In genomic region chr4:101328063-101328602, GRCh38 we compare ENCODE assay signal across 10 cellular contexts. TPM values are rescaled to one million over a fixed set of nuclear protein-coding genes. Genes with fewer than 3 reads are reported as not detected.
DNase-seq lines count a peak whose midpoint lies in the region; ATAC-seq, FAIRE-seq and TF ChIP-seq lines count a peak whose summit lies in the region.
"Had no signal": no experiment of that assay in that cellular context is flagged by ENCODE, and none has a peak within 500 bp of the region (broad histone marks: within the 10 kb centered on the region; RNA-seq: fewer than 3 reads in every experiment).

No MANE protein-coding gene starts in this region.

- H3K4me3 ChIP-seq in A549 = no peak overlapping the region

- H3K4me1 Mint-ChIP-seq in T-helper 2 cell treated with Interferon-gamma antibody and Interleukin-4, amounts not matched to agents 5 μg/mL and 100 μg/mL, for 36 hours (ENCODE audit: low read depth) = peaks cover 30% of the 10 kb centered on the region

- H3K27me3 Mint-ChIP-seq in T-helper 2 cell treated with Interferon-gamma antibody and Interleukin-4, amounts not matched to agents 5 μg/mL and 100 μg/mL, for 36 hours (ENCODE audit: low read depth) = peaks cover 13% of the 10 kb centered on the region

- 84% methylated on average over 4 of the region's 4 CpGs for WGBS in A549 (ENCODE audit: missing lambda C conversion rate)

- POLR2A ChIA-PET in A549 (lab: Yijun Ruan, JAX) = interaction anchor here (0.6 kb wide), 1 partner anchor 281 kb away, joined by 4 read pairs; no protein-coding TSS in a partner anchor

- no peak for TF ChIP-seq POLR2A in A549 (IDR thresholded peaks at IDR 0.05; ENCODE audit: low read length)

- no peak for ATAC-seq in A549
- ATAC-seq in GM18909 (IDR thresholded peaks at IDR 0.05; ENCODE audit: poor library complexity, unreplicated experiment) = peak; percentile 91
- peak; percentile 96 for ATAC-seq in HG02885 (IDR thresholded peaks at IDR 0.05; ENCODE audit: poor library complexity, unreplicated experiment)

- FAIRE-seq in A549 (lab: Jason Lieb, UNC) = no peak

- TF ChIP-seq RAD21 in A549 (conservative IDR thresholded peaks at IDR 0.05 in 1 of 2, IDR thresholded peaks at IDR 0.05 in 1 of 2) = no peak

- no peak for TF ChIP-seq EP300 in A549 (IDR thresholded peaks at IDR 0.05)

- H3K9me3 ChIP-seq in A549 = no peaks in the 10 kb centered on the region

- CTCF ChIA-PET in A549 (lab: Yijun Ruan, JAX) = no interaction called here

- H3K9me3 Mint-ChIP-seq in T-helper 2 cell treated with Interferon-gamma antibody and Interleukin-4, amounts not matched to agents 5 μg/mL and 100 μg/mL, for 36 hours = no peaks in the 10 kb centered on the region

- peak overlapping the region; percentile 93 for H3K27ac Mint-ChIP-seq in T-helper 2 cell treated with Interferon-gamma antibody and Interleukin-4, amounts not matched to agents 5 μg/mL and 100 μg/mL, for 36 hours

- no peak overlapping the region for H3K27ac ChIP-seq in A549

- H3K4me2 ChIP-seq in A549 = 0 out of 3 replicates have a peak overlapping the region, but pooled peaks have one; percentile 3

- H3K36me3 Mint-ChIP-seq in T-helper 2 cell treated with Interferon-gamma antibody and Interleukin-4, amounts not matched to agents 5 μg/mL and 100 μg/mL, for 36 hours (ENCODE audit: low read depth) = peaks cover 9% of the 10 kb centered on the region

- peaks cover 8% of the 10 kb centered on the region; the same call in 2 of the 3 replicates for H3K4me1 ChIP-seq in A549

- DNase-seq in A549 (ENCODE audit: low read depth in 1 of 2, low spot score in 1 of 2) (no peak), NK-92 (lab: John Stamatoyannopoulos, UW; ENCODE audit: unreplicated experiment) (no peak), retina (no peak), HuH-7.5 (ENCODE audit: low spot score) (no peak), COLO829 (ENCODE audit: low spot score) (no peak)
- DNase-seq in T-helper 2 cell treated with Interferon-gamma antibody and Interleukin-4, amounts not matched to agents 5 μg/mL and 100 μg/mL, for 36 hours (ENCODE audit: low spot score) = no peak
- DNase-seq: IMR-90 had no signal

- H3K4me3 Mint-ChIP-seq in T-helper 2 cell treated with Interferon-gamma antibody and Interleukin-4, amounts not matched to agents 5 μg/mL and 100 μg/mL, for 36 hours = peak overlapping the region; percentile 81
- H3K4me3 Mint-ChIP-seq: CD14-positive monocyte had no signal

- TF ChIP-seq CTCF in A549 (IDR thresholded peaks at IDR 0.05) = no peak

TF ChIP-seq in A549, 52 proteins besides CTCF, POLR2A, EP300 and RAD21:
- no peak for TF ChIP-seq CHD4 (IDR thresholded peaks at IDR 0.05; ENCODE audit: borderline replicate concordance)
- TF ChIP-seq HDAC2 (IDR thresholded peaks at IDR 0.05) = no peak
- TF ChIP-seq HEYL (CRISPR knock-in tag; IDR thresholded peaks at IDR 0.05) = no peak
- TF ChIP-seq FOSB (CRISPR knock-in tag; IDR thresholded peaks at IDR 0.05) = no peak
- TF ChIP-seq MAFK (IDR thresholded peaks at IDR 0.05; ENCODE audit: partially characterized antibody) = no peak

RNA-seq across cellular contexts. Expression of gene PPP3CA, which starts 19.2 kb away (rescaled TPM):
- polyA plus RNA-seq in A549 (2011; rRNA removed) (33.7 and 42.4 TPM in 2 replicates), A549 (2017; fragmentation: RNase III; extraction: RNeasy Plus Mini Kit Qiagen cat#74134 plus additional on column Dnase treatment) (19.5 to 25.8 TPM (median 21.4 TPM) in 3 replicates)
- 7.4 and 9.1 TPM in 2 replicates for polyA plus RNA-seq in A549 (2012; cell fraction: cytosol; rRNA removed)
- polyA plus RNA-seq in A549 (2012; cell fraction: nucleus; rRNA removed) = 5.6 and 7.0 TPM in 2 replicates
- 36.3 and 46.9 TPM in 2 replicates for polyA minus RNA-seq in A549 (2011; rRNA and poly(A)+ RNA removed)

Comparison
In these comparisons a context has a peak if more than half of its experiments do, and no peak if none do; other contexts are left out.
1. ATAC-seq: peak in GM18909 (single experiment) and HG02885 (single experiment); none in A549 (0 of 2).